Comparison of ENCODE assay signal across 22 cellular contexts in genomic region chr4:66565796-66566195, GRCh38.
DNase-seq lines count a peak whose midpoint lies in the region; ATAC-seq and TF ChIP-seq lines count a peak whose summit lies in the region.
"Had no signal": no experiment of that assay in that cellular context is flagged by ENCODE, and none has a peak within 500 bp of the region (broad histone marks: within the 10 kb centered on the region; RNA-seq: fewer than 3 reads in every experiment).

No MANE protein-coding gene starts in this region.

- H3K36me3 ChIP-seq in fibroblast of lung (ENCODE audit: control insufficient read depth, insufficient read depth, low read length): no peaks in the 10 kb centered on the region
- H3K36me3 ChIP-seq in osteoblast (ENCODE audit: insufficient read depth, low read length): no peaks in the 10 kb centered on the region
- no peaks in the 10 kb centered on the region for H3K36me3 ChIP-seq in H7 (replicated peaks; ENCODE audit: control insufficient read depth, insufficient read depth, low read length)
- no peaks in the 10 kb centered on the region for H3K36me3 ChIP-seq in vagina
- H3K36me3 ChIP-seq: stomach, tibial nerve had no signal

- H3K4me2 ChIP-seq in fibroblast of lung (ENCODE audit: extremely low read depth, insufficient read depth, low read length) (no peak overlapping the region), osteoblast (ENCODE audit: insufficient read depth, low read length) (peak overlapping the region; percentile 61)

- no peak for TF ChIP-seq CTCF in fibroblast of lung (conservative IDR thresholded peaks at IDR 0.05 in 1 of 2, IDR thresholded peaks at IDR 0.05 in 1 of 2; ENCODE audit: low read depth in 1 of 2, low read length in 2 of 2)
- TF ChIP-seq CTCF in osteoblast (IDR thresholded peaks at IDR 0.05; ENCODE audit: extremely low read depth, low read depth, low read length): no peak
- no peak for TF ChIP-seq CTCF in vagina (IDR thresholded peaks at IDR 0.05)

- DNase-seq in HCEC 1CT (peak; percentile 35), fibroblast of lung (ENCODE audit: low read depth in 2 of 2) (peak; percentile 3 to 63), osteoblast (ENCODE audit: insufficient read length, low spot score, missing footprints) (no peak), H7 (no peak), vagina (ENCODE audit: extremely low spot score in 2 of 2) (no peak), islet precursor cell (no peak)
- DNase-seq in stimulated activated naive CD4-positive, alpha-beta T cell (lab: John Stamatoyannopoulos, UW): no peak
- DNase-seq: activated CD4-positive, alpha-beta T cell treated with anti-CD3 and anti-CD28 coated beads for 1 hour; activated CD8-positive, alpha-beta memory T cell treated with anti-CD3 and anti-CD28 coated beads for 24 hours; activated naive CD4-positive, alpha-beta T cell; activated T-cell treated with anti-CD3 and anti-CD28 coated beads, Interleukin-2, amount 50 U/mL, for 24 hours; amniotic stem cell; C1 segment of cervical spinal cord; dermis blood vessel endothelial cell; DMS79 treated with DMSO at 0.1 percent for 48 hours; left ventricle myocardium superior; NK-92 treated with Interleukin-12 subunit alpha and Interleukin-12 subunit beta, amount 100 ng/mL, for 24 hours; stomach had no signal

- TF ChIP-seq POLR2A in vagina (IDR thresholded peaks at IDR 0.05): no peak

- no peaks in the 10 kb centered on the region for H4K20me1 ChIP-seq in fibroblast of lung (ENCODE audit: control insufficient read depth, extremely low read depth, insufficient read depth, low read length)
- no peaks in the 10 kb centered on the region for H4K20me1 ChIP-seq in osteoblast (ENCODE audit: insufficient read depth, low read length)

- H2AFZ ChIP-seq in fibroblast of lung (ENCODE audit: low read length) (no peak overlapping the region), osteoblast (ENCODE audit: low read length) (no peak overlapping the region)

- H3K79me2 ChIP-seq in fibroblast of lung (ENCODE audit: control insufficient read depth, insufficient read depth, low read length) (no peaks in the 10 kb centered on the region), osteoblast (ENCODE audit: insufficient read depth, low read length) (no peaks in the 10 kb centered on the region)

- H3K27me3 ChIP-seq in fibroblast of lung (ENCODE audit: control insufficient read depth, insufficient read depth, low read length) (no peaks in the 10 kb centered on the region), osteoblast (ENCODE audit: insufficient read depth, low read length) (no peaks in the 10 kb centered on the region), H7 (ENCODE audit: control insufficient read depth, insufficient read depth, low read length) (no peaks in the 10 kb centered on the region), vagina (no peaks in the 10 kb centered on the region)
- H3K27me3 ChIP-seq: stomach, tibial nerve had no signal

- intact Hi-C loops in vagina (cut with DNase I): no loop called here

- no peak overlapping the region for H3K9ac ChIP-seq in fibroblast of lung (ENCODE audit: insufficient read depth, low read length)

- H3K9me3 ChIP-seq in fibroblast of lung (ENCODE audit: control insufficient read depth, insufficient read depth, low read depth, low read length) (no peaks in the 10 kb centered on the region), osteoblast (ENCODE audit: low read depth, low read length) (no peaks in the 10 kb centered on the region), vagina (no peaks in the 10 kb centered on the region)
- H3K9me3 ChIP-seq: tibial nerve had no signal

- peak; percentile 51 for ATAC-seq in SK-N-SH treated with all-trans-retinoic acid at 6 μM for 48 hours
- ATAC-seq: K562, left ventricle myocardium superior, sciatic nerve had no signal

- peaks cover 3% of the 10 kb centered on the region for H3K4me1 ChIP-seq in fibroblast of lung (ENCODE audit: control insufficient read depth, extremely low read depth, insufficient read depth, low read length)
- H3K4me1 ChIP-seq in osteoblast (ENCODE audit: insufficient read depth, low read length): peaks cover 43% of the 10 kb centered on the region
- peaks cover 10% of the 10 kb centered on the region for H3K4me1 ChIP-seq in vagina

- H3K27ac ChIP-seq in fibroblast of lung (ENCODE audit: insufficient read depth, low read length): peak overlapping the region; percentile 86
- peak overlapping the region; percentile 99 for H3K27ac ChIP-seq in osteoblast (ENCODE audit: low read depth, low read length)
- no peak overlapping the region for H3K27ac ChIP-seq in vagina
- H3K27ac ChIP-seq: stomach, tibial nerve had no signal

- no peak overlapping the region for H3K4me3 ChIP-seq in fibroblast of lung (replicated peaks in 1 of 4; ENCODE audit: control extremely low read depth in 1 of 4, insufficient read depth in 1 of 4, low read depth in 3 of 4, low read length in 4 of 4)
- H3K4me3 ChIP-seq in osteoblast (ENCODE audit: insufficient read depth, low read length): peak overlapping the region; percentile 14
- no peak overlapping the region for H3K4me3 ChIP-seq in H7 (ENCODE audit: insufficient read depth, low read depth, low read length)
- no peak overlapping the region for H3K4me3 ChIP-seq in vagina
- H3K4me3 ChIP-seq: K562, stomach had no signal

TF ChIP-seq in SK-N-SH treated with all-trans-retinoic acid at 6 μM for 48 hours, 23 proteins besides CTCF, POLR2A, EP300 and RAD21:
- TF ChIP-seq ZNF8 (CRISPR knock-in tag; IDR thresholded peaks at IDR 0.05) (no peak), OSR1 (CRISPR knock-in tag; IDR thresholded peaks at IDR 0.05) (no peak), ZFP3 (CRISPR knock-in tag; IDR thresholded peaks at IDR 0.05) (no peak), ZC3H10 (CRISPR knock-in tag; IDR thresholded peaks at IDR 0.05) (no peak), ZNF565 (CRISPR knock-in tag; conservative IDR thresholded peaks at IDR 0.05; ENCODE audit: low read depth) (no peak), BACH2 (CRISPR knock-in tag; IDR thresholded peaks at IDR 0.05; ENCODE audit: borderline replicate concordance) (no peak), SNAI2 (CRISPR knock-in tag; IDR thresholded peaks at IDR 0.05) (no peak), CSDC2 (CRISPR knock-in tag; IDR thresholded peaks at IDR 0.05) (no peak), TOX (CRISPR knock-in tag; IDR thresholded peaks at IDR 0.05; ENCODE audit: borderline replicate concordance) (no peak), ZFP30 (CRISPR knock-in tag; IDR thresholded peaks at IDR 0.05) (no peak), GLIS3 (CRISPR knock-in tag; IDR thresholded peaks at IDR 0.05) (no peak)
- TF ChIP-seq, protein P1, sequence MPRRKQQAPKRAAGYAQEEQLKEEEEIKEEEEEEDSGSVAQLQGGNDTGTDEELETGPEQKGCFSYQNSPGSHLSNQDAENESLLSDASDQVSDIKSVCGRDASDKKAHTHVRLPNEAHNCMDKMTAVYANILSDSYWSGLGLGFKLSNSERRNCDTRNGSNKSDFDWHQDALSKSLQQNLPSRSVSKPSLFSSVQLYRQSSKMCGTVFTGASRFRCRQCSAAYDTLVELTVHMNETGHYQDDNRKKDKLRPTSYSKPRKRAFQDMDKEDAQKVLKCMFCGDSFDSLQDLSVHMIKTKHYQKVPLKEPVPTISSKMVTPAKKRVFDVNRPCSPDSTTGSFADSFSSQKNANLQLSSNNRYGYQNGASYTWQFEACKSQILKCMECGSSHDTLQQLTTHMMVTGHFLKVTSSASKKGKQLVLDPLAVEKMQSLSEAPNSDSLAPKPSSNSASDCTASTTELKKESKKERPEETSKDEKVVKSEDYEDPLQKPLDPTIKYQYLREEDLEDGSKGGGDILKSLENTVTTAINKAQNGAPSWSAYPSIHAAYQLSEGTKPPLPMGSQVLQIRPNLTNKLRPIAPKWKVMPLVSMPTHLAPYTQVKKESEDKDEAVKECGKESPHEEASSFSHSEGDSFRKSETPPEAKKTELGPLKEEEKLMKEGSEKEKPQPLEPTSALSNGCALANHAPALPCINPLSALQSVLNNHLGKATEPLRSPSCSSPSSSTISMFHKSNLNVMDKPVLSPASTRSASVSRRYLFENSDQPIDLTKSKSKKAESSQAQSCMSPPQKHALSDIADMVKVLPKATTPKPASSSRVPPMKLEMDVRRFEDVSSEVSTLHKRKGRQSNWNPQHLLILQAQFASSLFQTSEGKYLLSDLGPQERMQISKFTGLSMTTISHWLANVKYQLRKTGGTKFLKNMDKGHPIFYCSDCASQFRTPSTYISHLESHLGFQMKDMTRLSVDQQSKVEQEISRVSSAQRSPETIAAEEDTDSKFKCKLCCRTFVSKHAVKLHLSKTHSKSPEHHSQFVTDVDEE (CRISPR knock-in tag; IDR thresholded peaks at IDR 0.05): no peak

Comparison
In these comparisons a context has a peak if more than half of its experiments do, and no peak if none do; other contexts are left out.
1. DNase-seq: peak in HCEC 1CT (single experiment) and fibroblast of lung (2 of 2); none in osteoblast (single experiment), H7 (single experiment), vagina (0 of 2), islet precursor cell (single experiment) and stimulated activated naive CD4-positive, alpha-beta T cell (0 of 6).